ENCODE assay signal across 2 cellular contexts in the genomic region with DNA sequence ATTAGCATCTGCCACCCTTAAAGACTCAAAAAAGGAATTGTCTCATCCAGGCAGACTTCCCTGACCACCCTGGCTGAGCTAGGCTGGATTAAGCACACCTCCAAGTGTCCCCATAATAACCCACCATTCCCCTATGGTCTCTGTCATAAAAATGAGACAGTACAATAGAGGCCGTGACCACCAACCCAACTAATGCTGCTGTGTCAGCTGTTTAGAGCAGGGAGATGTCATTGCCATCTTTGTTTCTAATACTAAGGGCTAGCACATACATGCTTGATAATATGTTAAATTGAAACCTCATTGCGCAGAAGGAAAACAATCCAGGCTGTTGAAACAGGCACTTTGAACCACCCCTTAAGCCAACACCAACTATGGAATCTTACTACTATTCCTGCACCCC.
TF ChIP-seq lines count a peak whose summit lies in the region.

No MANE protein-coding gene starts in this region.

TF ChIP-seq in HepG2, 621 proteins besides CTCF, POLR2A, EP300 and RAD21:
- no peak for TF ChIP-seq SP2 (CRISPR knock-in tag; IDR thresholded peaks at IDR 0.05)
- TF ChIP-seq ZNF550 (CRISPR knock-in tag; IDR thresholded peaks at IDR 0.05; ENCODE audit: borderline replicate concordance), result no peak
- TF ChIP-seq CENPBD1 (CRISPR knock-in tag; IDR thresholded peaks at IDR 0.05; ENCODE audit: borderline replicate concordance, low read depth), result no peak
- no peak for TF ChIP-seq NFE2L2 (IDR thresholded peaks at IDR 0.05; ENCODE audit: low read length)
- TF ChIP-seq, protein P1, sequence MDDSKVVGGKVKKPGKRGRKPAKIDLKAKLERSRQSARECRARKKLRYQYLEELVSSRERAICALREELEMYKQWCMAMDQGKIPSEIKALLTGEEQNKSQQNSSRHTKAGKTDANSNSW (CRISPR knock-in tag; IDR thresholded peaks at IDR 0.05; ENCODE audit: borderline replicate concordance), result no peak
- peak; percentile 79 for TF ChIP-seq MAFF (IDR thresholded peaks at IDR 0.05; ENCODE audit: low read depth, low read length)
- no peak for TF ChIP-seq GATA4 (IDR thresholded peaks at IDR 0.05; ENCODE audit: borderline replicate concordance, low read depth)
- no peak for TF ChIP-seq ZNF30 (CRISPR knock-in tag; IDR thresholded peaks at IDR 0.05)
- no peak for TF ChIP-seq FLYWCH1 (CRISPR knock-in tag; IDR thresholded peaks at IDR 0.05)
- TF ChIP-seq MAFK (conservative IDR thresholded peaks at IDR 0.05 in 1 of 2, IDR thresholded peaks at IDR 0.05 in 1 of 2; ENCODE audit: low read length in 2 of 2), result peak; percentile 77 to 84
- TF ChIP-seq GMEB1 (CRISPR knock-in tag; IDR thresholded peaks at IDR 0.05; ENCODE audit: borderline replicate concordance), result no peak
TF ChIP-seq in HepG2: peak in this region for 2.

TF ChIP-seq in K562, 482 proteins besides CTCF, POLR2A, EP300 and RAD21:
- 0 out of 2 replicates have a peak, but pooled peaks have one; percentile 15 for TF ChIP-seq ZNF316 (IDR thresholded peaks at IDR 0.05)
- 0 out of 2 replicates have a peak, but pooled peaks have one; percentile 16 for TF ChIP-seq MAFG (tag; conservative IDR thresholded peaks at IDR 0.05)
- TF ChIP-seq SNAPC5 (CRISPR knock-in tag; IDR thresholded peaks at IDR 0.05), result no peak
TF ChIP-seq in K562: peak in this region for 2.
